ENCODE assay signal across 16 cellular contexts in the genomic region with DNA sequence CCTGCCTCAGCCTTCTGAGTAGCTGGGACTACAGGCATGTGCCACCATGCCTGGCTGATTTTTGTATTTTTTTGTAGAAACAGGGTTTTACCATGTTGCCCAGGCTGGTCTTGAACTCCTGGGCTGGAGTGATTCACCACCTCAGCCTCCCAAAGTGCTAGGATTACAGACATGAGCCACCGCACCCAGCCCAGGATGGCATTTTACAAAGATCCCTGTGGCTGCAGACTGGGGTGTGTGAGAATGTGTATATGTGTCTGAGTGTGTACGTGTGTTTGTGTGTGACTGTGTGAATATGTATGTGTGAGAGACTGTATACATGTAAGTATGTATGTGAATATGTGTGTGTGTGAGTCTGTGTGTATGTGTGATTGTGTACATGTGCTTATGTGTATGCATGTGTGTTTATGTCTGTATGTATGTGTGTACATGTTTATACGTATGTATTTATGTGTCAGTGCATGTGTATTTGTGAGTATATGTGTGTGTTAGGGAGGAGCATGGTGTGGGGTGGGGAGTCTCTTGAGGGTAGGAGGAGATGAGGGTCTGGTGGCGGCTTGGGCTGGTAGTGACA.
"Had no signal": no experiment of that assay in that cellular context is flagged by ENCODE, and none has a peak within 500 bp of the region (broad histone marks: within the 10 kb centered on the region; RNA-seq: fewer than 3 reads in every experiment).

No MANE protein-coding gene starts in this region.

- H3K9me3 Mint-ChIP-seq: activated CD4-positive, alpha-beta T cell treated with anti-CD3 and anti-CD28 coated beads, Interleukin-2, amount 10 ng/mL, durations not matched to agents 7 days and 5 days; activated T-helper 2 cell treated with anti-CD3 and anti-CD28 coated beads, Interferon-gamma antibody, Interleukin-2, Interleukin-4, amounts not matched to agents 10 μg/mL and 5 μg/mL and 100 μg/mL, durations not matched to agents 14 hours and 24 hours and 36 hours; natural killer cell; T-helper 1 cell treated with Interleukin-12 subunit alpha and Interleukin-12 subunit beta and Interleukin-4 antibody, amounts not matched to agents 30 μg/mL and 1 μg/mL, for 36 hours had no signal

- H3K36me3 ChIP-seq: uterus had no signal

- H3K4me3 Mint-ChIP-seq: activated CD4-positive, alpha-beta T cell treated with anti-CD3 and anti-CD28 coated beads, Interleukin-2, amount 10 ng/mL, durations not matched to agents 7 days and 5 days; natural killer cell; T-helper 1 cell treated with Interleukin-12 subunit alpha and Interleukin-12 subunit beta and Interleukin-4 antibody, amounts not matched to agents 30 μg/mL and 1 μg/mL, for 36 hours had no signal

- DNase-seq: activated CD4-positive, alpha-beta T cell treated with anti-CD3 and anti-CD28 coated beads, Interleukin-2, amount 10 ng/mL, durations not matched to agents 7 days and 5 days; activated CD4-positive, CD25-positive, alpha-beta regulatory T cell; activated naive CD4-positive, alpha-beta T cell treated with anti-CD3 and anti-CD28 coated beads, Interleukin-2, amount 50 U/mL, for 16 hours; activated T-cell treated with anti-CD3 and anti-CD28 coated beads for 4 hours; amniotic stem cell; dorsolateral prefrontal cortex; glutamatergic neuron; mammary epithelial cell; natural killer cell; occipital lobe; psoas muscle; stimulated activated CD4-positive, alpha-beta T cell treated with anti-CD3 and anti-CD28 coated beads, Interleukin-4, amount 100 ng/mL, for 4 hours; uterus had no signal

- H3K27me3 Mint-ChIP-seq: activated CD4-positive, alpha-beta T cell treated with anti-CD3 and anti-CD28 coated beads, Interleukin-2, amount 10 ng/mL, durations not matched to agents 7 days and 5 days had no signal

- H3K36me3 Mint-ChIP-seq: natural killer cell had no signal

- H3K4me3 ChIP-seq: dorsolateral prefrontal cortex, esophagus muscularis mucosa, psoas muscle, uterus had no signal

- H3K27ac Mint-ChIP-seq: activated CD4-positive, alpha-beta T cell treated with anti-CD3 and anti-CD28 coated beads, Interleukin-2, amount 10 ng/mL, durations not matched to agents 7 days and 5 days; activated T-helper 2 cell treated with anti-CD3 and anti-CD28 coated beads, Interferon-gamma antibody, Interleukin-2, Interleukin-4, amounts not matched to agents 10 μg/mL and 5 μg/mL and 100 μg/mL, durations not matched to agents 14 hours and 24 hours and 36 hours; natural killer cell; T-helper 1 cell treated with Interleukin-12 subunit alpha and Interleukin-12 subunit beta and Interleukin-4 antibody, amounts not matched to agents 30 μg/mL and 1 μg/mL, for 36 hours had no signal

- H3K4me1 ChIP-seq: uterus had no signal

- H3K9me3 ChIP-seq: esophagus muscularis mucosa, psoas muscle, uterus had no signal

- H3K27me3 ChIP-seq: dorsolateral prefrontal cortex, esophagus muscularis mucosa, uterus had no signal

- H3K27ac ChIP-seq: dorsolateral prefrontal cortex, esophagus muscularis mucosa, psoas muscle, uterus had no signal

- ATAC-seq: natural killer cell, psoas muscle had no signal
